In the genomic region with DNA sequence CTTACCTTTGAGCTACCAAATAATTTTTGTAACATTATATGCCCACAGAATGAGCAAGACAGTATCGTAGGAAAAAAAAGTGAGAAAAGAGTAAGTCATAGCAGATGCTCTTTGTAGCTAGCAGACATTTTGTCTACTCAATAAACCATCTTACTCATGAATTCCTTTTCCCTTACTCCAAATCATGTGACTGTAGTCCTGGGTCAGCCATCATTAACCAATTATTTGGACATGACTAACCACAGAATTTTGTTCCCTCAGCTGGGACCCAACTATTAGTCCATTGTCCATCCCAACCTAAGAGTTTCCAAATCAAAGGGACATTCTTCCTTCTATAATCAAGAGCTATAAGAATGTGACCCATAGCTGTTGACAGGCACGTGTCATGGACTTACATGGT, we compare ENCODE assay signal across 12 cellular contexts. TPM values are rescaled to one million over a fixed set of nuclear protein-coding genes. Genes with fewer than 3 reads are reported as not detected.
DNase-seq lines count a peak whose midpoint lies in the region; ATAC-seq and TF ChIP-seq lines count a peak whose summit lies in the region.
"Had no signal": no experiment of that assay in that cellular context is flagged by ENCODE, and none has a peak within 500 bp of the region (broad histone marks: within the 10 kb centered on the region; RNA-seq: fewer than 3 reads in every experiment).

No MANE protein-coding gene starts in this region.

- H3K23ac ChIP-seq in mesenchymal stem cell (ENCODE audit: low read length in 2 of 2): no peak overlapping the region

- H3K4me3 ChIP-seq in AG10803 (ENCODE audit: low read length) (no peak overlapping the region), mesenchymal stem cell (ENCODE audit: insufficient read depth in 1 of 2, low read depth in 1 of 2, low read length in 2 of 2) (peak overlapping the region in 1 of 2 experiments; percentile 56)
- H3K4me3 ChIP-seq: spleen, upper lobe of left lung had no signal

- H3K4me1 Mint-ChIP-seq in brain: peaks cover 73% of the 10 kb centered on the region

- H2BK120ac ChIP-seq in mesenchymal stem cell (ENCODE audit: low read depth, low read length): no peak overlapping the region

- no peak overlapping the region for H2BK15ac ChIP-seq in mesenchymal stem cell (ENCODE audit: low read depth, poor library complexity, severe bottlenecking)

- no peak overlapping the region for H3K14ac ChIP-seq in mesenchymal stem cell (ENCODE audit: low read length in 2 of 2)

- H4K91ac ChIP-seq in mesenchymal stem cell (ENCODE audit: low read length): no peak overlapping the region

- H3K9me3 Mint-ChIP-seq in brain: peaks cover 0 to 4% (median 0%) of the 10 kb centered on the region in 5 experiments
- H3K9me3 Mint-ChIP-seq: IgD-negative memory B cell had no signal

- no peak for TF ChIP-seq CTCF in AG10803 (conservative IDR thresholded peaks at IDR 0.05; ENCODE audit: low read length)
- TF ChIP-seq CTCF in brain (conservative IDR thresholded peaks at IDR 0.05): no peak

- H2BK5ac ChIP-seq in mesenchymal stem cell (ENCODE audit: low read depth, low read length, poor library complexity, severe bottlenecking): no peak overlapping the region

- H3K27me3 ChIP-seq in mesenchymal stem cell (ENCODE audit: control insufficient read depth in 1 of 2, insufficient read depth in 1 of 2, low read length in 2 of 2): no peaks in the 10 kb centered on the region
- H3K27me3 ChIP-seq: spleen, upper lobe of left lung had no signal

- H3K4me3 Mint-ChIP-seq in brain: peak overlapping the region in 3 of 5 experiments; percentile 34 to 43 (median 35)

- no peak overlapping the region for H2AFZ ChIP-seq in mesenchymal stem cell (ENCODE audit: low read depth, low read length)

- peak; percentile 87 for DNase-seq in AG10803 (ENCODE audit: low read depth)
- peak; percentile 52 for DNase-seq in HPDE6-E6E7 (ENCODE audit: extremely low spot score)
- peak; percentile 91 for DNase-seq in mesenchymal stem cell
- no peak for DNase-seq in superior temporal gyrus (ENCODE audit: extremely low spot score)
- DNase-seq: activated effector memory CD4-positive, alpha-beta T cell treated with Interleukin-2 at 50 U/mL for 16 hours; spleen; upper lobe of left lung had no signal

- H3K4me2 ChIP-seq in mesenchymal stem cell (ENCODE audit: low read length, poor library complexity, severe bottlenecking): no peak overlapping the region

- no peak overlapping the region for H2BK12ac ChIP-seq in mesenchymal stem cell (ENCODE audit: low read length in 2 of 2)

- H3K27ac ChIP-seq in mesenchymal stem cell (ENCODE audit: low read length, poor library complexity, severe bottlenecking): peak overlapping the region; percentile 88
- H3K27ac ChIP-seq: spleen had no signal

- no peak overlapping the region for H2AK5ac ChIP-seq in mesenchymal stem cell (ENCODE audit: low read length, severe bottlenecking)

- no peak overlapping the region for H3K4ac ChIP-seq in mesenchymal stem cell (ENCODE audit: low read depth in 1 of 2, low read length in 2 of 2)

- WGBS in mesenchymal stem cell: 54% methylated on average over 1 of the region's 2 CpGs

- peaks cover 6% of the 10 kb centered on the region for H3K4me1 ChIP-seq in mesenchymal stem cell (ENCODE audit: control insufficient read depth, insufficient read depth, low read depth, low read length)

- H3K27me3 Mint-ChIP-seq in brain: no peaks in the 10 kb centered on the region
- H3K27me3 Mint-ChIP-seq: IgD-negative memory B cell had no signal

- H3K27ac Mint-ChIP-seq in brain: peak overlapping the region in 2 of 5 experiments; percentile 59 to 70

- H3K9ac ChIP-seq in mesenchymal stem cell (ENCODE audit: low read length): peak overlapping the region; percentile 77

- peaks cover 5 to 31% of the 10 kb centered on the region in 2 experiments for H3K36me3 ChIP-seq in mesenchymal stem cell (ENCODE audit: control insufficient read depth in 1 of 2, insufficient read depth in 2 of 2, low read depth in 1 of 2, low read length in 2 of 2)

- no peaks in the 10 kb centered on the region for H3K9me3 ChIP-seq in mesenchymal stem cell (ENCODE audit: control insufficient read depth, low read length)
- H3K9me3 ChIP-seq: spleen, upper lobe of left lung had no signal

- ATAC-seq in GM19467 (IDR thresholded peaks at IDR 0.05; ENCODE audit: unreplicated experiment) (no peak), HG03354 (IDR thresholded peaks at IDR 0.05; ENCODE audit: poor library complexity, severe bottlenecking, unreplicated experiment) (no peak), GM19397 (IDR thresholded peaks at IDR 0.05; ENCODE audit: unreplicated experiment) (no peak)

- H3K36me3 Mint-ChIP-seq in brain: peaks cover 81% of the 10 kb centered on the region

- no peaks in the 10 kb centered on the region for H3K79me1 ChIP-seq in mesenchymal stem cell (replicated peaks; ENCODE audit: low read length, poor library complexity, severe bottlenecking)

- no peak overlapping the region for H3K18ac ChIP-seq in mesenchymal stem cell (ENCODE audit: low read depth in 1 of 2, low read length in 2 of 2)

- no peak overlapping the region for H4K8ac ChIP-seq in mesenchymal stem cell (ENCODE audit: low read length)

RNA-seq across cellular contexts. Expression of gene UBE2D3, which starts 11.4 kb away (rescaled TPM):
- 124 TPM for polyA plus RNA-seq in brain (ENCODE audit: insufficient read depth, low read depth, low replicate concordance)
- 603 TPM for polyA plus RNA-seq in mesenchymal stem cell (2013, experiment 1 of 2)
- polyA plus RNA-seq in mesenchymal stem cell (2013, experiment 2 of 2): 627 TPM

RNA-seq across cellular contexts. Expression of gene CISD2, which starts 52.8 kb away (rescaled TPM):
- 24.4 TPM for polyA plus RNA-seq in brain (ENCODE audit: insufficient read depth, low read depth, low replicate concordance)
- 39.9 TPM for polyA plus RNA-seq in mesenchymal stem cell (2013, experiment 1 of 2)
- 43.0 TPM for polyA plus RNA-seq in mesenchymal stem cell (2013, experiment 2 of 2)

RNA-seq across cellular contexts. Expression of gene MANBA, which starts 55.2 kb away (rescaled TPM):
- 8.2 TPM for polyA plus RNA-seq in brain (ENCODE audit: insufficient read depth, low read depth, low replicate concordance)
- 68.5 TPM for polyA plus RNA-seq in mesenchymal stem cell (2013, experiment 1 of 2)
- 66.9 TPM for polyA plus RNA-seq in mesenchymal stem cell (2013, experiment 2 of 2)
